ENCODE assay signal across 9 cellular contexts in the genomic region with DNA sequence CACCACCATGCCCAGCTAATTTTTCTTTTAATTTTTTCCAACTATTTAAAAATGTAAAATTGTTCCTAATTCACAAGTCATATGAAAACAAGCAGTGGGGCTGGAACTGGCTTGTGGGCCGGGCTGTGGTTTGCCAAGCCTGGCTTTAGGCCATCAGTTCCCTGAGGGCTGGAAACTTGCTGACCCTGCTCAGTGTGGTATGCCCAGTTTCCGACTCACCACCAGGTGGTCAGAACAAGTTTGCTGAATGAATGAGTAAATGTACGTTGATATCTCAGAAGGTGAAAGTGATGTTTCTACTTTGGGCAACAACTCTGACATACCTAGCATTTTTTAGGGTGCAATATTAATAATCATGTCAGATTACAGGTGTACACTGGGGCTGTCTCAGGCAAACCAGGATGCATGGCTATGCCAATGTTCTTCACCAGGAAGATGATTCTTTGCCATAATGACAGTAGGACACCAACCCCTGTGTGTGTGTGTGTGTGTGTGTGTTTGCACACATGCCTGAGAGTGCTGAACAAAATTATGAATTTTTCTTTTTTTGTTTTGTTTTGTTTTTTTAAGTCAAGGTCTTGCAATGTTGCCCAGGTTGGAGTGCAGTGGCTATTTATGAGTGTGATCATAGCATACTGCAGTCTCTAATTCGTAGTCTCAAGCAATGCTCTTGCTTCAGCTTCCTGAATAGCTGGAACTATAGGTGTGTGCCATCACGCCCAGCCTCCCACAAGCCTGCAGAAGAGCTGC.
DNase-seq lines count a peak whose midpoint lies in the region; ATAC-seq, FAIRE-seq and TF ChIP-seq lines count a peak whose summit lies in the region.
"Had no signal": no experiment of that assay in that cellular context is flagged by ENCODE, and none has a peak within 500 bp of the region (broad histone marks: within the 10 kb centered on the region; RNA-seq: fewer than 3 reads in every experiment).

No MANE protein-coding gene starts in this region.

- no peak overlapping the region for H3K27ac ChIP-seq in A549
- H3K27ac ChIP-seq in VCaP, result no peak overlapping the region
- H3K27ac ChIP-seq in foreskin keratinocyte, result no peak overlapping the region
- H3K27ac ChIP-seq: body of pancreas had no signal

- no peaks in the 10 kb centered on the region for H3K27me3 ChIP-seq in foreskin keratinocyte
- H3K27me3 ChIP-seq: body of pancreas had no signal

- no peak overlapping the region for H3K27ac Mint-ChIP-seq in glutamatergic neuron (ENCODE audit: unreplicated experiment)

- no peak overlapping the region for H3K4me3 ChIP-seq in A549
- H3K4me3 ChIP-seq: body of pancreas had no signal

- FAIRE-seq in A549 (lab: Jason Lieb, UNC), result no peak

- no peaks in the 10 kb centered on the region for H3K27me3 Mint-ChIP-seq in glutamatergic neuron (ENCODE audit: unreplicated experiment)

- no peak for TF ChIP-seq POLR2A in A549 (IDR thresholded peaks at IDR 0.05; ENCODE audit: low read length)

- H3K4me2 ChIP-seq in A549, result no peak overlapping the region

- POLR2A ChIA-PET in A549 (lab: Yijun Ruan, JAX), result no interaction called here

- H3K4me1 ChIP-seq in A549 (no peaks in the 10 kb centered on the region), foreskin keratinocyte (no peaks in the 10 kb centered on the region)
- H3K4me1 ChIP-seq: body of pancreas had no signal

- TF ChIP-seq EP300 in A549 (IDR thresholded peaks at IDR 0.05), result no peak

- peak; percentile 31 to 47 for DNase-seq in A549 (ENCODE audit: low read depth in 1 of 2, low spot score in 1 of 2)
- DNase-seq in HK-2 (ENCODE audit: unreplicated experiment), result peak; percentile 50
- DNase-seq in foreskin keratinocyte, result peak; percentile 53 to 73
- no peak for DNase-seq in stimulated activated naive CD8-positive, alpha-beta T cell treated with anti-CD3 and anti-CD28 coated beads, Interleukin-15, Interleukin-2, amounts not matched to agents 100 U/mL and 50 U/mL, for 24 hours
- no peak for DNase-seq in glutamatergic neuron

- H3K4me1 Mint-ChIP-seq in glutamatergic neuron (ENCODE audit: low read depth, unreplicated experiment), result no peaks in the 10 kb centered on the region

- H3K9me3 Mint-ChIP-seq in glutamatergic neuron (ENCODE audit: unreplicated experiment), result no peaks in the 10 kb centered on the region

- H3K4me3 Mint-ChIP-seq in glutamatergic neuron (ENCODE audit: unreplicated experiment), result no peak overlapping the region

- ATAC-seq in A549 (peak; percentile 88 to 90; a peak in 5 of 6 replicates), foreskin keratinocyte (peak; percentile 80), HG02852 (IDR thresholded peaks at IDR 0.05; ENCODE audit: unreplicated experiment) (no peak), HG02938 (IDR thresholded peaks at IDR 0.05; ENCODE audit: unreplicated experiment) (no peak)
- no peak for ATAC-seq in stimulated activated naive CD8-positive, alpha-beta T cell treated with anti-CD3 and anti-CD28 coated beads, Interleukin-15, Interleukin-2, amounts not matched to agents 100 U/mL and 50 U/mL, for 24 hours
- ATAC-seq: body of pancreas had no signal

- CTCF ChIA-PET in A549 (lab: Yijun Ruan, JAX), result interaction anchor here (1.8 kb wide), 1 partner anchor 15 kb away, joined by 6 read pairs; no protein-coding TSS in a partner anchor

- no peak for TF ChIP-seq RAD21 in A549 (conservative IDR thresholded peaks at IDR 0.05 in 1 of 2, IDR thresholded peaks at IDR 0.05 in 1 of 2)

- TF ChIP-seq CTCF in A549 (IDR thresholded peaks at IDR 0.05) (no peak), VCaP (conservative IDR thresholded peaks at IDR 0.05) (peak; percentile 53), foreskin keratinocyte (conservative IDR thresholded peaks at IDR 0.05) (peak; percentile 28), glutamatergic neuron (IDR thresholded peaks at IDR 0.05; ENCODE audit: partially characterized antibody, unreplicated experiment) (no peak)

- H3K36me3 Mint-ChIP-seq in glutamatergic neuron (ENCODE audit: unreplicated experiment), result no peaks in the 10 kb centered on the region

- 23% methylated on average over 5 of the region's 5 CpGs for WGBS in A549 (ENCODE audit: missing lambda C conversion rate)

- H3K9me3 ChIP-seq in A549, result no peaks in the 10 kb centered on the region
- H3K9me3 ChIP-seq: body of pancreas had no signal

TF ChIP-seq in A549, 52 proteins besides CTCF, POLR2A, EP300 and RAD21:
- TF ChIP-seq CBX8 (IDR thresholded peaks at IDR 0.05), result no peak
- TF ChIP-seq MAFK (IDR thresholded peaks at IDR 0.05; ENCODE audit: partially characterized antibody), result peak; percentile 54
TF ChIP-seq in A549: peak in this region for 1.

Comparison
In these comparisons a context has a peak if more than half of its experiments do, and no peak if none do; other contexts are left out.
1. ATAC-seq: peak in A549 (2 of 2) and foreskin keratinocyte (single experiment); none in HG02852 (single experiment), HG02938 (single experiment) and stimulated activated naive CD8-positive, alpha-beta T cell treated with anti-CD3 and anti-CD28 coated beads, Interleukin-15, Interleukin-2, amounts not matched to agents 100 U/mL and 50 U/mL, for 24 hours (single experiment).
2. DNase-seq: peak in A549 (2 of 2), HK-2 (single experiment) and foreskin keratinocyte (2 of 2); none in stimulated activated naive CD8-positive, alpha-beta T cell treated with anti-CD3 and anti-CD28 coated beads, Interleukin-15, Interleukin-2, amounts not matched to agents 100 U/mL and 50 U/mL, for 24 hours (single experiment) and glutamatergic neuron (single experiment).
3. CTCF ChIP-seq: peak in VCaP (single experiment) and foreskin keratinocyte (single experiment); none in A549 (single experiment) and glutamatergic neuron (single experiment).